17 cellular contexts compared by ENCODE assay signal in the genomic region with DNA sequence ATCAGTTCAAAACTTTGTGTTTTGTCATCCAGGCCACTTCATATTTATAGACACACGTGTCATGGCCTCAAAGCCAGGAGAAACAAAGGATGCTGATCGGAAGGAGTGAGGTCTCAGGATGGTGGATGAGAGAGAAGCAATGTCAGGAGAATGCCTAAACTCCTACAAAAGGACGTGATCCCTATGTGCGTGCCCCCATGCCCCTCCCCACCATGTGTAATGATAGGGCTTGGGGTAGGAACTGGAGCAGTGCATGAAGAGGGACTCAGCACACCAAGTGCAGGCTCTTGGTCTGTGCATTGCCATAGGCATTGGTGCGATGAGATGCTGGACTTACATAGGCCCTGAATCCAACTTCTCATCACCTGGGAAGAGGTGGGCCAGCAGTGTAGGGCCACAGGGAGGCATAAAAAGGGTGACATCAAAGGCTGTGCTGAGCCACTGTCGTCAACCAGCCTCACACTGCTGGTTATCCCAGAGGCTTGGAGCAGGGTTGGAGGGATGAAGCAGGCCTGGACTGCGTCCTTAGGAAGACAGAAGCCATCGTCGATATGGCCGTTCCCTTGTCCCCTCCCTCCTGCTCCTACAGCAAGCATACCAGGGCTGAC. TPM values are rescaled to one million over a fixed set of nuclear protein-coding genes. Genes with fewer than 3 reads are reported as not detected.
"Had no signal": no experiment of that assay in that cellular context is flagged by ENCODE, and none has a peak within 500 bp of the region (broad histone marks: within the 10 kb centered on the region; RNA-seq: fewer than 3 reads in every experiment).

No MANE protein-coding gene starts in this region.

- H3K4me1 Mint-ChIP-seq: WTC11 had no signal

- H3K4me3 ChIP-seq: cardiac muscle cell, prostate gland, testis had no signal

- H3K27me3 Mint-ChIP-seq: activated CD8-positive, alpha-beta T cell treated with anti-CD3 and anti-CD28 coated beads for 36 hours; activated naive CD4-positive, alpha-beta T cell treated with anti-CD3 and anti-CD28 coated beads, Interleukin-2, amount 50 U/mL, for 24 hours had no signal

- H3K9me3 ChIP-seq: prostate gland, testis had no signal

- H3K27me3 ChIP-seq: cardiac muscle cell, testis had no signal

- H3K36me3 Mint-ChIP-seq: WTC11 had no signal

- H3K27ac Mint-ChIP-seq: activated CD8-positive, alpha-beta T cell treated with anti-CD3 and anti-CD28 coated beads for 36 hours; activated naive CD4-positive, alpha-beta T cell treated with anti-CD3 and anti-CD28 coated beads, Interleukin-2, amount 50 U/mL, for 24 hours; activated T-cell treated with anti-CD3 and anti-CD28 coated beads, Interleukin-2, amount 50 U/mL, for 72 hours; WTC11 had no signal

- H3K27ac ChIP-seq: cardiac muscle cell, epithelial cell of prostate, prostate gland, testis had no signal

- FAIRE-seq: small intestine had no signal

- H3K4me3 Mint-ChIP-seq: activated CD8-positive, alpha-beta T cell treated with anti-CD3 and anti-CD28 coated beads for 36 hours; activated naive CD4-positive, alpha-beta T cell treated with anti-CD3 and anti-CD28 coated beads, Interleukin-2, amount 50 U/mL, for 24 hours; activated T-cell treated with anti-CD3 and anti-CD28 coated beads, Interleukin-2, amount 50 U/mL, for 72 hours; nephron progenitor cell; WTC11 had no signal

- H3K36me3 ChIP-seq: cardiac muscle cell, prostate gland had no signal

- DNase-seq: activated CD4-positive, alpha-beta T cell treated with anti-CD3 and anti-CD28 coated beads for 48 hours; activated CD8-positive, alpha-beta T cell treated with anti-CD3 and anti-CD28 coated beads for 36 hours; activated gamma-delta T cell; activated T-cell treated with anti-CD3 and anti-CD28 coated beads, Interleukin-2, amount 50 U/mL, for 72 hours; foreskin melanocyte; glutamatergic neuron; nephron progenitor cell; small intestine; stimulated activated CD4-positive, alpha-beta T cell treated with anti-CD3 and anti-CD28 coated beads, Interleukin-4, amount 100 ng/mL, for 1 hour; testis had no signal

- H3K4me1 ChIP-seq: prostate gland, testis had no signal

- ATAC-seq: activated CD8-positive, alpha-beta T cell treated with anti-CD3 and anti-CD28 coated beads for 36 hours; activated T-cell treated with anti-CD3 and anti-CD28 coated beads, Interleukin-2, amount 50 U/mL, for 72 hours; left lobe of liver; WTC11 had no signal

RNA-seq across cellular contexts. Expression of gene GDF10, which starts 46.9 kb away (rescaled TPM):
- total RNA-seq: myocyte had no signal
